15 cellular contexts compared by ENCODE assay signal in the genomic region with DNA sequence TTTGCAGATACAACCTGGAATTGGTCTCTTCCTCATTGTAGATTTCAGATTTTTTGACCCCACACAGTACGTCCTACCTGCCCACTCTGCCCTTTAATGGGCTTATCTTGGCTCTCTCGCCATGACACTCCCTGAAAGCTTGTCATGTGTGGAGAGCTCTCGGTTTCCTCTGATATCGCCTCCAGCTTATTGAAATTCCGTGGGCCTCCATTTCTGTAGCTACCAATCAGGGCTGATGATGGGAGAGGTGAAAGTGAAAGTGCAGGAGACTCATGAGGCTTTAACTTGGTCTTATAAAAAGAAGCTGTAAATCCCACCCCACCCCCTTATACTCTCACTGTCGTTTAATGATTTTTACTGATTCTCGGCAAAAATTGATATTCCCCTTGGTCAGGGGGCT. TPM values are rescaled to one million over a fixed set of nuclear protein-coding genes. Genes with fewer than 3 reads are reported as not detected.
A peak's percentile ranks its signal among the peaks of the same experiment; 100 is the strongest.
DNase-seq lines count a peak whose midpoint lies in the region; ATAC-seq, FAIRE-seq and TF ChIP-seq lines count a peak whose summit lies in the region.
"Had no signal": no experiment of that assay in that cellular context is flagged by ENCODE, and none has a peak within 500 bp of the region (broad histone marks: within the 10 kb centered on the region; RNA-seq: fewer than 3 reads in every experiment).

No MANE protein-coding gene starts in this region.

- H3K4me1 ChIP-seq in right lobe of liver (no peaks in the 10 kb centered on the region), HepG2 (ENCODE audit: insufficient read depth, low read length) (no peaks in the 10 kb centered on the region), hepatocyte (ENCODE audit: insufficient read depth) (peaks cover 13% of the 10 kb centered on the region), upper lobe of right lung (no peaks in the 10 kb centered on the region), ascending aorta (no peaks in the 10 kb centered on the region)

- intact Hi-C loops in right lobe of liver (cut with DNase I): no loop called here
- intact Hi-C loops in HepG2 (cut with micrococcal nuclease; ENCODE audit: unreplicated experiment): no loop called here
- intact Hi-C loops in activated CD8-positive, alpha-beta T cell treated with anti-CD3 and anti-CD28 coated beads for 36 hours (cut with micrococcal nuclease): no loop called here
- intact Hi-C loops in upper lobe of right lung (cut with DNase I): no loop called here
- intact Hi-C loops in ascending aorta (cut with DNase I): no loop called here

- H3K9me2 ChIP-seq in hepatocyte (replicated peaks; ENCODE audit: insufficient read depth): no peaks in the 10 kb centered on the region

- TF ChIP-seq RAD21 in HepG2 (CRISPR knock-in tag; IDR thresholded peaks at IDR 0.05): no peak

- H3K9me3 Mint-ChIP-seq in activated CD8-positive, alpha-beta T cell treated with anti-CD3 and anti-CD28 coated beads for 36 hours: no peaks in the 10 kb centered on the region
- H3K9me3 Mint-ChIP-seq: activated naive CD4-positive, alpha-beta T cell treated with anti-CD3 and anti-CD28 coated beads, Interleukin-2, amount 50 U/mL, for 72 hours had no signal

- H4K20me1 ChIP-seq in HepG2 (ENCODE audit: insufficient read depth, low read length) (no peaks in the 10 kb centered on the region), hepatocyte (ENCODE audit: insufficient read depth, poor library complexity, severe bottlenecking) (no peaks in the 10 kb centered on the region)

- POLR2A ChIA-PET in HepG2 (lab: Yijun Ruan, JAX): no interaction called here
- POLR2A ChIA-PET in activated CD8-positive, alpha-beta T cell treated with anti-CD3 and anti-CD28 coated beads for 36 hours (lab: Charles Lee): no interaction called here

- no peak for DNase-seq in right lobe of liver
- DNase-seq in HepG2 (ENCODE audit: low spot score): no peak
- DNase-seq in activated CD8-positive, alpha-beta T cell treated with anti-CD3 and anti-CD28 coated beads for 36 hours: peak; percentile 44
- DNase-seq in hepatocyte (ENCODE audit: low spot score): no peak
- no peak for DNase-seq in upper lobe of right lung
- no peak for DNase-seq in CD1c-positive myeloid dendritic cell (ENCODE audit: extremely low spot score)
- DNase-seq in ascending aorta (ENCODE audit: low spot score in 2 of 2): no peak
- DNase-seq: EL; NCI-H1694; stimulated activated CD4-positive, alpha-beta T cell treated with anti-CD3 and anti-CD28 coated beads, Interleukin-4, amount 100 ng/mL, for 1 hour had no signal

- H3K79me2 ChIP-seq in HepG2 (ENCODE audit: insufficient read depth, low read length) (no peaks in the 10 kb centered on the region), hepatocyte (no peaks in the 10 kb centered on the region)

- peaks cover 7% of the 10 kb centered on the region for H3K27me3 Mint-ChIP-seq in activated CD8-positive, alpha-beta T cell treated with anti-CD3 and anti-CD28 coated beads for 36 hours

- no peak overlapping the region for H3K9ac ChIP-seq in HepG2 (ENCODE audit: insufficient read depth, low read depth, low read length)

- CTCF ChIA-PET in HepG2 (lab: Yijun Ruan, JAX; ENCODE audit: low intra/inter-chr PET ratio, low total read pairs): no interaction called here
- CTCF ChIA-PET in activated CD8-positive, alpha-beta T cell treated with anti-CD3 and anti-CD28 coated beads for 36 hours (lab: Charles Lee): interaction anchor here (0.6 to 2.2 kb wide), 7 partner anchors 9 to 100 kb away, joined by 3 to 10 read pairs (median 4); a partner anchor contains a TSS

- H3K9me3 ChIP-seq in right lobe of liver (no peaks in the 10 kb centered on the region), HepG2 (ENCODE audit: low read length) (no peaks in the 10 kb centered on the region), hepatocyte (ENCODE audit: low read depth) (no peaks in the 10 kb centered on the region), upper lobe of right lung (no peaks in the 10 kb centered on the region), ascending aorta (no peaks in the 10 kb centered on the region)

- H3K36me3 Mint-ChIP-seq in activated CD8-positive, alpha-beta T cell treated with anti-CD3 and anti-CD28 coated beads for 36 hours (ENCODE audit: low read depth): no peaks in the 10 kb centered on the region
- H3K36me3 Mint-ChIP-seq: activated naive CD4-positive, alpha-beta T cell treated with anti-CD3 and anti-CD28 coated beads, Interleukin-2, amount 50 U/mL, for 72 hours had no signal

- H3K4me2 ChIP-seq in HepG2 (ENCODE audit: low read depth, low read length) (no peak overlapping the region), hepatocyte (peak overlapping the region; percentile 41)

- FAIRE-seq in HepG2 (lab: Jason Lieb, UNC): no peak

- H2AFZ ChIP-seq in HepG2 (ENCODE audit: low read length) (no peak overlapping the region), hepatocyte (no peak overlapping the region)

- no TSS peak for BruUV-seq in HepG2 (replicated peaks; lab: Mats Ljungman, UMichigan)

- peaks cover 39% of the 10 kb centered on the region for H3K4me1 Mint-ChIP-seq in activated CD8-positive, alpha-beta T cell treated with anti-CD3 and anti-CD28 coated beads for 36 hours (ENCODE audit: low read depth)

- ATAC-seq in right lobe of liver: peak in 3 of 4 donors; percentile 45 to 51 (median 51)
- no peak for ATAC-seq in HepG2
- ATAC-seq in activated CD8-positive, alpha-beta T cell treated with anti-CD3 and anti-CD28 coated beads for 36 hours: peak; percentile 75
- ATAC-seq in upper lobe of right lung: peak; percentile 29
- no peak for ATAC-seq in GM19397 (IDR thresholded peaks at IDR 0.05; ENCODE audit: unreplicated experiment)

- peak overlapping the region; percentile 57 for H3K4me3 Mint-ChIP-seq in activated CD8-positive, alpha-beta T cell treated with anti-CD3 and anti-CD28 coated beads for 36 hours

- in situ Hi-C loops in HepG2 (cut with HindIII; ENCODE audit: extremely low pct_ligation_motif_present, low pct_unique_long_range_greater_than_20kb): no loop called here

- no peaks in the 10 kb centered on the region for H3K27me3 ChIP-seq in right lobe of liver
- peaks cover 0 to 17% of the 10 kb centered on the region in 2 experiments; a peak in 1 of 5 replicates for H3K27me3 ChIP-seq in HepG2 (ENCODE audit: control insufficient read depth in 1 of 2, insufficient read depth in 2 of 2, low read length in 2 of 2)
- peaks cover 55% of the 10 kb centered on the region for H3K27me3 ChIP-seq in hepatocyte
- peaks cover 31% of the 10 kb centered on the region for H3K27me3 ChIP-seq in upper lobe of right lung
- no peaks in the 10 kb centered on the region for H3K27me3 ChIP-seq in ascending aorta

- H3K36me3 ChIP-seq in right lobe of liver: no peaks in the 10 kb centered on the region
- no peaks in the 10 kb centered on the region for H3K36me3 ChIP-seq in HepG2 (replicated peaks in 1 of 2; ENCODE audit: control insufficient read depth in 1 of 2, insufficient read depth in 2 of 2, low read length in 2 of 2)
- H3K36me3 ChIP-seq in hepatocyte (replicated peaks; ENCODE audit: insufficient read depth, low read depth): no peaks in the 10 kb centered on the region
- no peaks in the 10 kb centered on the region for H3K36me3 ChIP-seq in upper lobe of right lung
- H3K36me3 ChIP-seq in ascending aorta: no peaks in the 10 kb centered on the region

- H3K27ac ChIP-seq in right lobe of liver: no peak overlapping the region
- no peak overlapping the region for H3K27ac ChIP-seq in HepG2 (ENCODE audit: extremely low read length, insufficient read depth, low read length)
- peak overlapping the region; percentile 19 for H3K27ac ChIP-seq in hepatocyte
- H3K27ac ChIP-seq in upper lobe of right lung: no peak overlapping the region
- no peak overlapping the region for H3K27ac ChIP-seq in ascending aorta
- H3K27ac ChIP-seq: coronary artery, SK-N-MC had no signal

- WGBS in right lobe of liver (ENCODE audit: insufficient coverage, low coverage, low lambda C conversion rate, missing lambda C conversion rate): 12% methylated on average over 7 of the region's 7 CpGs
- 15% methylated on average over 7 of the region's 7 CpGs for WGBS in HepG2 (ENCODE audit: low lambda C conversion rate)
- WGBS in hepatocyte (ENCODE audit: low lambda C conversion rate, missing lambda C conversion rate): 36% methylated on average over 7 of the region's 7 CpGs

- no peak overlapping the region for H3K4me3 ChIP-seq in right lobe of liver
- H3K4me3 ChIP-seq in HepG2 (replicated peaks in 1 of 3; ENCODE audit: insufficient read depth in 1 of 3, low read depth in 2 of 3, low read length in 3 of 3): no peak overlapping the region
- no peak overlapping the region for H3K4me3 ChIP-seq in hepatocyte
- H3K4me3 ChIP-seq in upper lobe of right lung: no peak overlapping the region
- H3K4me3 ChIP-seq in ascending aorta: no peak overlapping the region
- H3K4me3 ChIP-seq: coronary artery, SK-N-MC had no signal

- TF ChIP-seq POLR2A in right lobe of liver (IDR thresholded peaks at IDR 0.05) (no peak), HepG2 (IDR thresholded peaks at IDR 0.05; ENCODE audit: insufficient read depth in 1 of 2, low read depth in 2 of 2, low read length in 2 of 2) (no peak)

- TF ChIP-seq CTCF in right lobe of liver (IDR thresholded peaks at IDR 0.05): no peak
- no peak for TF ChIP-seq CTCF in HepG2 (CRISPR knock-in tag; IDR thresholded peaks at IDR 0.05)
- TF ChIP-seq CTCF in activated CD8-positive, alpha-beta T cell treated with anti-CD3 and anti-CD28 coated beads for 36 hours (IDR thresholded peaks at IDR 0.05): no peak
- no peak for TF ChIP-seq CTCF in hepatocyte (IDR thresholded peaks at IDR 0.05; ENCODE audit: poor library complexity)
- no peak for TF ChIP-seq CTCF in upper lobe of right lung (IDR thresholded peaks at IDR 0.05)
- no peak for TF ChIP-seq CTCF in ascending aorta (IDR thresholded peaks at IDR 0.05)

- H3K27ac Mint-ChIP-seq in activated CD8-positive, alpha-beta T cell treated with anti-CD3 and anti-CD28 coated beads for 36 hours: peak overlapping the region; percentile 78

- TF ChIP-seq EP300 in HepG2 (IDR thresholded peaks at IDR 0.05; ENCODE audit: low read depth in 2 of 2, low read length in 2 of 2) (no peak), HepG2 (CRISPR knock-in tag; IDR thresholded peaks at IDR 0.05; ENCODE audit: borderline replicate concordance) (no peak)

RNA-seq across cellular contexts. Expression of a gene that starts 17.7 kb away (rescaled TPM):
- total RNA-seq in right lobe of liver (not detected), HepG2 (2016; rRNA removed; fragmentation: Illumina TruSeq; extraction: Trizol) (not detected in 2 replicates), hepatocyte (not detected in 2 replicates), upper lobe of right lung (not detected), ascending aorta (not detected)
- not detected in 2 replicates for total RNA-seq in HepG2 (2016; cell fraction: cytosol; rRNA removed; fragmentation: Illumina TruSeq; extraction: Trizol; ENCODE audit: low read depth)
- not detected in 2 replicates for total RNA-seq in HepG2 (2016; cell fraction: insoluble cytoplasmic fraction; rRNA removed; fragmentation: Illumina TruSeq; extraction: Trizol)
- total RNA-seq in HepG2 (2016; cell fraction: membrane; rRNA removed; fragmentation: Illumina TruSeq; extraction: Trizol): not detected in 2 replicates
- not detected in 2 replicates for total RNA-seq in HepG2 (2016; cell fraction: nucleus; rRNA removed; fragmentation: Illumina TruSeq; extraction: Trizol)
- polyA plus RNA-seq in HepG2 (2011; rRNA removed) (not detected in 2 replicates), hepatocyte (not detected in 2 replicates)
- polyA plus RNA-seq in HepG2 (2011; cell fraction: cytosol; rRNA removed): not detected in 2 replicates
- polyA plus RNA-seq in HepG2 (2011; cell fraction: nucleus; rRNA removed): not detected in 2 replicates
- polyA plus RNA-seq in HepG2 (2012): not detected in 2 replicates
- not detected in 2 replicates for polyA plus RNA-seq in HepG2 (2016; cell fraction: cytosol; fragmentation: Illumina TruSeq; extraction: Trizol; ENCODE audit: low read depth)
- polyA plus RNA-seq in HepG2 (2016; cell fraction: insoluble cytoplasmic fraction; fragmentation: Illumina TruSeq; extraction: Trizol; ENCODE audit: low read depth): not detected in 2 replicates
- not detected in 2 replicates for polyA plus RNA-seq in HepG2 (2016; cell fraction: membrane; fragmentation: Illumina TruSeq; extraction: Trizol; ENCODE audit: low read depth)
- not detected in 2 replicates for polyA plus RNA-seq in HepG2 (2016; cell fraction: nucleus; fragmentation: Illumina TruSeq; extraction: Trizol; ENCODE audit: insufficient read depth, low read depth)
- not detected in 2 replicates for polyA minus RNA-seq in HepG2 (2011; rRNA and poly(A)+ RNA removed; ENCODE audit: low replicate concordance)
- polyA minus RNA-seq in HepG2 (2011; cell fraction: cytosol; rRNA and poly(A)+ RNA removed): not detected in 2 replicates
- not detected in 2 replicates for polyA minus RNA-seq in HepG2 (2011; cell fraction: nucleus; rRNA and poly(A)+ RNA removed)
- total RNA-seq in activated CD8-positive, alpha-beta T cell treated with anti-CD3 and anti-CD28 coated beads for 36 hours: not detected
- total RNA-seq: activated naive CD4-positive, alpha-beta T cell treated with anti-CD3 and anti-CD28 coated beads, Interleukin-2, amount 50 U/mL, for 72 hours; renal cortical epithelial cell had no signal

RNA-seq across cellular contexts. Expression of a gene that starts 31.8 kb away (rescaled TPM):
- total RNA-seq in right lobe of liver (1 to 10 TPM; 1.1 to 1.9 (median 1.5) TPM), HepG2 (2016; rRNA removed; fragmentation: Illumina TruSeq; extraction: Trizol) (not detected in 2 replicates), hepatocyte (5.6 and 6.7 TPM in 2 replicates), upper lobe of right lung (11.0 TPM), ascending aorta (55.3 TPM)
- total RNA-seq in HepG2 (2016; cell fraction: cytosol; rRNA removed; fragmentation: Illumina TruSeq; extraction: Trizol; ENCODE audit: low read depth): not detected in 2 replicates
- not detected in 2 replicates for total RNA-seq in HepG2 (2016; cell fraction: insoluble cytoplasmic fraction; rRNA removed; fragmentation: Illumina TruSeq; extraction: Trizol)
- total RNA-seq in HepG2 (2016; cell fraction: membrane; rRNA removed; fragmentation: Illumina TruSeq; extraction: Trizol): not detected in 2 replicates
- total RNA-seq in HepG2 (2016; cell fraction: nucleus; rRNA removed; fragmentation: Illumina TruSeq; extraction: Trizol): not detected in 2 replicates
- polyA plus RNA-seq in HepG2 (2011; rRNA removed) (not detected in 2 replicates), hepatocyte (20.7 and 29.9 TPM in 2 replicates)
- not detected in 2 replicates for polyA plus RNA-seq in HepG2 (2011; cell fraction: cytosol; rRNA removed)
- not detected in 2 replicates for polyA plus RNA-seq in HepG2 (2011; cell fraction: nucleus; rRNA removed)
- polyA plus RNA-seq in HepG2 (2012): not detected in 2 replicates
- not detected in 2 replicates for polyA plus RNA-seq in HepG2 (2016; cell fraction: cytosol; fragmentation: Illumina TruSeq; extraction: Trizol; ENCODE audit: low read depth)
- not detected in 2 replicates for polyA plus RNA-seq in HepG2 (2016; cell fraction: insoluble cytoplasmic fraction; fragmentation: Illumina TruSeq; extraction: Trizol; ENCODE audit: low read depth)
- polyA plus RNA-seq in HepG2 (2016; cell fraction: membrane; fragmentation: Illumina TruSeq; extraction: Trizol; ENCODE audit: low read depth): not detected in 2 replicates
- polyA plus RNA-seq in HepG2 (2016; cell fraction: nucleus; fragmentation: Illumina TruSeq; extraction: Trizol; ENCODE audit: insufficient read depth, low read depth): not detected in 2 replicates
- polyA minus RNA-seq in HepG2 (2011; rRNA and poly(A)+ RNA removed; ENCODE audit: low replicate concordance): 0.28 TPM in 1 of 2 replicates, not detected in the other
- not detected in 2 replicates for polyA minus RNA-seq in HepG2 (2011; cell fraction: cytosol; rRNA and poly(A)+ RNA removed)
- polyA minus RNA-seq in HepG2 (2011; cell fraction: nucleus; rRNA and poly(A)+ RNA removed): not detected in 2 replicates
- 10 to 100 TPM; 12.6 to 13.0 TPM for total RNA-seq in activated CD8-positive, alpha-beta T cell treated with anti-CD3 and anti-CD28 coated beads for 36 hours

Comparison
In these comparisons a context has a peak if more than half of its experiments do, and no peak if none do; other contexts are left out.
1. ATAC-seq: peak in right lobe of liver (3 of 4), activated CD8-positive, alpha-beta T cell treated with anti-CD3 and anti-CD28 coated beads for 36 hours (single experiment) and upper lobe of right lung (single experiment); none in HepG2 (single experiment) and GM19397 (single experiment).